25 cellular contexts compared by ENCODE assay signal in genomic region chr7:116436305-116436826, GRCh38.
"Had no signal": no experiment of that assay in that cellular context is flagged by ENCODE, and none has a peak within 500 bp of the region (broad histone marks: within the 10 kb centered on the region; RNA-seq: fewer than 3 reads in every experiment).

No MANE protein-coding gene starts in this region.

- H3K27ac Mint-ChIP-seq: naive B cell; nephron; stimulated activated naive B cell treated with anti-CD40 and anti-IgM and Interleukin-4, amounts not matched to agents 10 μg/mL and 1 μg/mL and 100 μg/mL, for 72 hours; stimulated activated naive CD8-positive, alpha-beta T cell treated with anti-CD3 and anti-CD28 coated beads, Interleukin-15, amount 100 ng/mL, for 72 hours had no signal

- H3K9ac ChIP-seq: parathyroid adenoma had no signal

- H3K27me3 ChIP-seq: esophagus squamous epithelium, hepatocyte, right lobe of liver, transverse colon had no signal

- DNase-seq: dermis blood vessel endothelial cell; esophagus squamous epithelium; foreskin melanocyte; head of caudate nucleus; kidney; left cardiac atrium; left ventricle myocardium inferior; lower lobe of right lung; mesenchymal stem cell; midbrain; naive B cell; occipital lobe; psoas muscle; retina; right lobe of liver; stimulated activated CD4-positive, alpha-beta T cell treated with anti-CD3 and anti-CD28 coated beads, Interleukin-2, amount 100 ng/mL, for 24 hours; stimulated activated CD4-positive, alpha-beta T cell treated with anti-CD3 and anti-CD28 coated beads, Interleukin-4, amount 100 ng/mL, for 4 hours; stimulated activated naive B cell treated with anti-CD40 and anti-IgM and Interleukin-4, amounts not matched to agents 10 μg/mL and 1 μg/mL and 100 μg/mL, for 72 hours; stimulated activated naive CD8-positive, alpha-beta T cell treated with anti-CD3 and anti-CD28 coated beads, Interleukin-15, amount 100 ng/mL, for 72 hours; transverse colon had no signal

- H3K4me1 Mint-ChIP-seq: naive B cell; nephron; stimulated activated naive B cell treated with anti-CD40 and anti-IgM and Interleukin-4, amounts not matched to agents 10 μg/mL and 1 μg/mL and 100 μg/mL, for 72 hours; stimulated activated naive CD8-positive, alpha-beta T cell treated with anti-CD3 and anti-CD28 coated beads, Interleukin-15, amount 100 ng/mL, for 72 hours had no signal

- H3K9me3 ChIP-seq: esophagus squamous epithelium, lower lobe of right lung, right lobe of liver, thoracic aorta, transverse colon had no signal

- H3K36me3 Mint-ChIP-seq: naive B cell; stimulated activated naive B cell treated with anti-CD40 and anti-IgM and Interleukin-4, amounts not matched to agents 10 μg/mL and 1 μg/mL and 100 μg/mL, for 72 hours had no signal

- H3K4me1 ChIP-seq: parathyroid adenoma, right lobe of liver had no signal

- H3K4me3 ChIP-seq: esophagus squamous epithelium, hepatocyte, left ventricle myocardium inferior, lower lobe of right lung, psoas muscle, right lobe of liver, skin epidermis, thoracic aorta, transverse colon had no signal

- H3K79me2 ChIP-seq: hepatocyte, parathyroid adenoma had no signal

- H2AFZ ChIP-seq: hepatocyte, parathyroid adenoma had no signal

- H3K36me3 ChIP-seq: esophagus squamous epithelium, left ventricle myocardium inferior, lower lobe of right lung, right lobe of liver, thoracic aorta, transverse colon had no signal

- H3K27me3 Mint-ChIP-seq: stimulated activated naive B cell treated with anti-CD40 and anti-IgM and Interleukin-4, amounts not matched to agents 10 μg/mL and 1 μg/mL and 100 μg/mL, for 72 hours had no signal

- H3K9me3 Mint-ChIP-seq: naive B cell; stimulated activated naive B cell treated with anti-CD40 and anti-IgM and Interleukin-4, amounts not matched to agents 10 μg/mL and 1 μg/mL and 100 μg/mL, for 72 hours; stimulated activated naive CD8-positive, alpha-beta T cell treated with anti-CD3 and anti-CD28 coated beads, Interleukin-15, amount 100 ng/mL, for 72 hours had no signal

- H3K4me2 ChIP-seq: hepatocyte had no signal

- H3K27ac ChIP-seq: esophagus squamous epithelium, hepatocyte, left ventricle myocardium inferior, lower lobe of right lung, parathyroid adenoma, psoas muscle, right lobe of liver, transverse colon had no signal

- H3K4me3 Mint-ChIP-seq: naive B cell; nephron; stimulated activated naive B cell treated with anti-CD40 and anti-IgM and Interleukin-4, amounts not matched to agents 10 μg/mL and 1 μg/mL and 100 μg/mL, for 72 hours; stimulated activated naive CD8-positive, alpha-beta T cell treated with anti-CD3 and anti-CD28 coated beads, Interleukin-15, amount 100 ng/mL, for 72 hours had no signal
